ENCODE assay signal across 2 cellular contexts in the genomic region with DNA sequence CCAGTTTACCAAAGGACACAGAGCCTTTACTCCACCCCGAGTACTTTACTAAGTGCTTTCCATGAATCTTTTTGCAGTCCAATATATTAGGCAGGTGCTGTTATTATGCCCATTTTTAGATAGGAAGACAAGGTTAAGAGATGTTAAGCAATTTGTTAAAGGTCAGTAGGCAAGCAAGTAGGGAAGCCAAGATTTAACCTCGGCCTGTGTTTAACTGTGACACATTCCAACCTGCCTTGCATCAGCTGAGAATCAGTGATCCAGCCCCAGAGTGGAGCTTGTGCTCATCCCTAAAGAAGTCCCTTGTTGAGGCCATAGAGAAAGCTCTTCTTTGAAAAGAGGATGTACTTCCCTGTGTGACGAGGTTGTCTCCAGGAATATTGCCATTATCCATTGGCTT.
TF ChIP-seq lines count a peak whose summit lies in the region.

No MANE protein-coding gene starts in this region.

TF ChIP-seq in HepG2, 621 proteins besides CTCF, POLR2A, EP300 and RAD21:
- TF ChIP-seq, protein P1, sequence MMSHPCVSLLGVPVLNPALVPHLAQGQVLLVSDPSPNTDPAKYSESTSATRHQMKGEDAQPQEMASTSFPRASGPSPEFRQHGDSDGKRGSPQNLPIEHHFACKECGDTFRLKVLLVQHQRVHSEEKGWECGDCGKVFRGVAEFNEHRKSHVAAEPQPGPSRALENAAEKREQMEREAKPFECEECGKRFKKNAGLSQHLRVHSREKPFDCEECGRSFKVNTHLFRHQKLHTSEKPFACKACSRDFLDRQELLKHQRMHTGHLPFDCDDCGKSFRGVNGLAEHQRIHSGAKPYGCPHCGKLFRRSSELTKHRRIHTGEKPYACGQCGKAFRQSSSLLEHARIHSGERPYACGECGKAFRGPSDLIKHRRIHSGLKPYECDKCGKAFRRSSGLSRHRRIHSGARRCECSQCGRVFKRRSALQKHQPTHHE (CRISPR knock-in tag; IDR thresholded peaks at IDR 0.05; ENCODE audit: borderline replicate concordance), result no peak
- TF ChIP-seq MXD4 (CRISPR knock-in tag; IDR thresholded peaks at IDR 0.05) (no peak), PAWR (CRISPR knock-in tag; IDR thresholded peaks at IDR 0.05; ENCODE audit: borderline replicate concordance) (no peak), ARHGAP35 (CRISPR knock-in tag; IDR thresholded peaks at IDR 0.05; ENCODE audit: borderline replicate concordance) (no peak), ZNF256 (CRISPR knock-in tag; conservative IDR thresholded peaks at IDR 0.05) (no peak), TEAD2 (CRISPR knock-in tag; IDR thresholded peaks at IDR 0.05) (no peak)
TF ChIP-seq in HepG2: peak in this region for 0.

TF ChIP-seq in GM23338, 12 proteins besides CTCF, POLR2A, EP300 and RAD21:
- TF ChIP-seq, protein P2, sequence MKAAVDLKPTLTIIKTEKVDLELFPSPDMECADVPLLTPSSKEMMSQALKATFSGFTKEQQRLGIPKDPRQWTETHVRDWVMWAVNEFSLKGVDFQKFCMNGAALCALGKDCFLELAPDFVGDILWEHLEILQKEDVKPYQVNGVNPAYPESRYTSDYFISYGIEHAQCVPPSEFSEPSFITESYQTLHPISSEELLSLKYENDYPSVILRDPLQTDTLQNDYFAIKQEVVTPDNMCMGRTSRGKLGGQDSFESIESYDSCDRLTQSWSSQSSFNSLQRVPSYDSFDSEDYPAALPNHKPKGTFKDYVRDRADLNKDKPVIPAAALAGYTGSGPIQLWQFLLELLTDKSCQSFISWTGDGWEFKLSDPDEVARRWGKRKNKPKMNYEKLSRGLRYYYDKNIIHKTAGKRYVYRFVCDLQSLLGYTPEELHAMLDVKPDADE (IDR thresholded peaks at IDR 0.05), result no peak
- TF ChIP-seq EZH2 (IDR thresholded peaks at IDR 0.05; ENCODE audit: low read depth, unreplicated experiment), result no peak
- no peak for TF ChIP-seq EZH2phosphoT487 (IDR thresholded peaks at IDR 0.05; ENCODE audit: unreplicated experiment)
- no peak for TF ChIP-seq NANOG (IDR thresholded peaks at IDR 0.05; ENCODE audit: borderline replicate concordance)
- TF ChIP-seq ZNF114 (CRISPR knock-in tag; IDR thresholded peaks at IDR 0.05), result no peak
- TF ChIP-seq, protein P3, sequence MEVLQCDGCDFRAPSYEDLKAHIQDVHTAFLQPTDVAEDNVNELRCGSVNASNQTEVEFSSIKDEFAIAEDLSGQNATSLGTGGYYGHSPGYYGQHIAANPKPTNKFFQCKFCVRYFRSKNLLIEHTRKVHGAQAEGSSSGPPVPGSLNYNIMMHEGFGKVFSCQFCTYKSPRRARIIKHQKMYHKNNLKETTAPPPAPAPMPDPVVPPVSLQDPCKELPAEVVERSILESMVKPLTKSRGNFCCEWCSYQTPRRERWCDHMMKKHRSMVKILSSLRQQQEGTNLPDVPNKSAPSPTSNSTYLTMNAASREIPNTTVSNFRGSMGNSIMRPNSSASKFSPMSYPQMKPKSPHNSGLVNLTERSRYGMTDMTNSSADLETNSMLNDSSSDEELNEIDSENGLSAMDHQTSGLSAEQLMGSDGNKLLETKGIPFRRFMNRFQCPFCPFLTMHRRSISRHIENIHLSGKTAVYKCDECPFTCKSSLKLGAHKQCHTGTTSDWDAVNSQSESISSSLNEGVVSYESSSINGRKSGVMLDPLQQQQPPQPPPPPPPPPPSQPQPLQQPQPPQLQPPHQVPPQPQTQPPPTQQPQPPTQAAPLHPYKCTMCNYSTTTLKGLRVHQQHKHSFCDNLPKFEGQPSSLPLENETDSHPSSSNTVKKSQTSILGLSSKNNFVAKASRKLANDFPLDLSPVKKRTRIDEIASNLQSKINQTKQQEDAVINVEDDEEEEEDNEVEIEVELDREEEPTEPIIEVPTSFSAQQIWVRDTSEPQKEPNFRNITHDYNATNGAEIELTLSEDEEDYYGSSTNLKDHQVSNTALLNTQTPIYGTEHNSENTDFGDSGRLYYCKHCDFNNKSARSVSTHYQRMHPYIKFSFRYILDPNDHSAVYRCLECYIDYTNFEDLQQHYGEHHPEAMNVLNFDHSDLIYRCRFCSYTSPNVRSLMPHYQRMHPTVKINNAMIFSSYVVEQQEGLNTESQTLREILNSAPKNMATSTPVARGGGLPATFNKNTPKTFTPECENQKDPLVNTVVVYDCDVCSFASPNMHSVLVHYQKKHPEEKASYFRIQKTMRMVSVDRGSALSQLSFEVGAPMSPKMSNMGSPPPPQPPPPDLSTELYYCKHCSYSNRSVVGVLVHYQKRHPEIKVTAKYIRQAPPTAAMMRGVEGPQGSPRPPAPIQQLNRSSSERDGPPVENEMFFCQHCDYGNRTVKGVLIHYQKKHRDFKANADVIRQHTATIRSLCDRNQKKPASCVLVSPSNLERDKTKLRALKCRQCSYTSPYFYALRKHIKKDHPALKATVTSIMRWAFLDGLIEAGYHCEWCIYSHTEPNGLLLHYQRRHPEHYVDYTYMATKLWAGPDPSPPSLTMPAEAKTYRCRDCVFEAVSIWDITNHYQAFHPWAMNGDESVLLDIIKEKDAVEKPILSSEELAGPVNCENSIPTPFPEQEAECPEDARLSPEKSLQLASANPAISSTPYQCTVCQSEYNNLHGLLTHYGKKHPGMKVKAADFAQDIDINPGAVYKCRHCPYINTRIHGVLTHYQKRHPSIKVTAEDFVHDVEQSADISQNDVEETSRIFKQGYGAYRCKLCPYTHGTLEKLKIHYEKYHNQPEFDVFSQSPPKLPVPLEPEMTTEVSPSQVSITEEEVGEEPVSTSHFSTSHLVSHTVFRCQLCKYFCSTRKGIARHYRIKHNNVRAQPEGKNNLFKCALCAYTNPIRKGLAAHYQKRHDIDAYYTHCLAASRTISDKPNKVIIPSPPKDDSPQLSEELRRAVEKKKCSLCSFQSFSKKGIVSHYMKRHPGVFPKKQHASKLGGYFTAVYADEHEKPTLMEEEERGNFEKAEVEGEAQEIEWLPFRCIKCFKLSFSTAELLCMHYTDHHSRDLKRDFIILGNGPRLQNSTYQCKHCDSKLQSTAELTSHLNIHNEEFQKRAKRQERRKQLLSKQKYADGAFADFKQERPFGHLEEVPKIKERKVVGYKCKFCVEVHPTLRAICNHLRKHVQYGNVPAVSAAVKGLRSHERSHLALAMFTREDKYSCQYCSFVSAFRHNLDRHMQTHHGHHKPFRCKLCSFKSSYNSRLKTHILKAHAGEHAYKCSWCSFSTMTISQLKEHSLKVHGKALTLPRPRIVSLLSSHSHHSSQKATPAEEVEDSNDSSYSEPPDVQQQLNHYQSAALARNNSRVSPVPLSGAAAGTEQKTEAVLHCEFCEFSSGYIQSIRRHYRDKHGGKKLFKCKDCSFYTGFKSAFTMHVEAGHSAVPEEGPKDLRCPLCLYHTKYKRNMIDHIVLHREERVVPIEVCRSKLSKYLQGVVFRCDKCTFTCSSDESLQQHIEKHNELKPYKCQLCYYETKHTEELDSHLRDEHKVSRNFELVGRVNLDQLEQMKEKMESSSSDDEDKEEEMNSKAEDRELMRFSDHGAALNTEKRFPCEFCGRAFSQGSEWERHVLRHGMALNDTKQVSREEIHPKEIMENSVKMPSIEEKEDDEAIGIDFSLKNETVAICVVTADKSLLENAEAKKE (CRISPR knock-in tag; IDR thresholded peaks at IDR 0.05), result no peak
- TF ChIP-seq, protein P4, sequence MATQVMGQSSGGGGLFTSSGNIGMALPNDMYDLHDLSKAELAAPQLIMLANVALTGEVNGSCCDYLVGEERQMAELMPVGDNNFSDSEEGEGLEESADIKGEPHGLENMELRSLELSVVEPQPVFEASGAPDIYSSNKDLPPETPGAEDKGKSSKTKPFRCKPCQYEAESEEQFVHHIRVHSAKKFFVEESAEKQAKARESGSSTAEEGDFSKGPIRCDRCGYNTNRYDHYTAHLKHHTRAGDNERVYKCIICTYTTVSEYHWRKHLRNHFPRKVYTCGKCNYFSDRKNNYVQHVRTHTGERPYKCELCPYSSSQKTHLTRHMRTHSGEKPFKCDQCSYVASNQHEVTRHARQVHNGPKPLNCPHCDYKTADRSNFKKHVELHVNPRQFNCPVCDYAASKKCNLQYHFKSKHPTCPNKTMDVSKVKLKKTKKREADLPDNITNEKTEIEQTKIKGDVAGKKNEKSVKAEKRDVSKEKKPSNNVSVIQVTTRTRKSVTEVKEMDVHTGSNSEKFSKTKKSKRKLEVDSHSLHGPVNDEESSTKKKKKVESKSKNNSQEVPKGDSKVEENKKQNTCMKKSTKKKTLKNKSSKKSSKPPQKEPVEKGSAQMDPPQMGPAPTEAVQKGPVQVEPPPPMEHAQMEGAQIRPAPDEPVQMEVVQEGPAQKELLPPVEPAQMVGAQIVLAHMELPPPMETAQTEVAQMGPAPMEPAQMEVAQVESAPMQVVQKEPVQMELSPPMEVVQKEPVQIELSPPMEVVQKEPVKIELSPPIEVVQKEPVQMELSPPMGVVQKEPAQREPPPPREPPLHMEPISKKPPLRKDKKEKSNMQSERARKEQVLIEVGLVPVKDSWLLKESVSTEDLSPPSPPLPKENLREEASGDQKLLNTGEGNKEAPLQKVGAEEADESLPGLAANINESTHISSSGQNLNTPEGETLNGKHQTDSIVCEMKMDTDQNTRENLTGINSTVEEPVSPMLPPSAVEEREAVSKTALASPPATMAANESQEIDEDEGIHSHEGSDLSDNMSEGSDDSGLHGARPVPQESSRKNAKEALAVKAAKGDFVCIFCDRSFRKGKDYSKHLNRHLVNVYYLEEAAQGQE (IDR thresholded peaks at IDR 0.05; ENCODE audit: unreplicated experiment), result no peak
- TF ChIP-seq POLR2AphosphoS5 (IDR thresholded peaks at IDR 0.05; ENCODE audit: low read depth), result no peak
- no peak for TF ChIP-seq CREB1 (CRISPR knock-in tag; IDR thresholded peaks at IDR 0.05; ENCODE audit: low read depth)
TF ChIP-seq in GM23338: peak in this region for 0.
